Comparison of ENCODE assay signal across 16 cellular contexts in genomic region chr5:71986101-71986500, GRCh38.
DNase-seq lines count a peak whose midpoint lies in the region; ATAC-seq and TF ChIP-seq lines count a peak whose summit lies in the region.
"Had no signal": no experiment of that assay in that cellular context is flagged by ENCODE, and none has a peak within 500 bp of the region (broad histone marks: within the 10 kb centered on the region; RNA-seq: fewer than 3 reads in every experiment).

No MANE protein-coding gene starts in this region.

- no peak overlapping the region for H2AFZ ChIP-seq in PC-3 (ENCODE audit: low read length)

- H3K27me3 ChIP-seq in adipocyte (replicated peaks; ENCODE audit: control insufficient read depth, insufficient read depth, low read length) (no peaks in the 10 kb centered on the region), PC-3 (ENCODE audit: low read length) (no peaks in the 10 kb centered on the region), gastrocnemius medialis (no peaks in the 10 kb centered on the region)
- H3K27me3 ChIP-seq: BLaER1 had no signal

- H3K4me3 ChIP-seq in adipocyte (ENCODE audit: low read length) (no peak overlapping the region), PC-3 (ENCODE audit: low read length) (no peak overlapping the region), gastrocnemius medialis (no peak overlapping the region)
- H3K4me3 ChIP-seq: BLaER1, K562 had no signal

- CTCF ChIA-PET in PC-3 (lab: Charles Lee) = no interaction called here

- no peak for TF ChIP-seq CTCF in PC-3 (conservative IDR thresholded peaks at IDR 0.05; ENCODE audit: low read depth, low read length)
- TF ChIP-seq CTCF in gastrocnemius medialis (IDR thresholded peaks at IDR 0.05 in 4 of 5, conservative IDR thresholded peaks at IDR 0.05 in 1 of 5) = no peak

- intact Hi-C loops in PC-3 (cut with micrococcal nuclease) = no loop called here
- intact Hi-C loops in gastrocnemius medialis (cut with DNase I; ENCODE audit: low total_unique reads) = no loop called here

- no peak for TF ChIP-seq POLR2A in gastrocnemius medialis (IDR thresholded peaks at IDR 0.05)

- H3K79me2 ChIP-seq in PC-3 (ENCODE audit: low read length) = no peaks in the 10 kb centered on the region

- no peaks in the 10 kb centered on the region for H3K4me1 ChIP-seq in adipocyte (ENCODE audit: control insufficient read depth, insufficient read depth, low read length)
- peaks cover 3% of the 10 kb centered on the region; the same call in 1 of the 2 replicates for H3K4me1 ChIP-seq in PC-3 (ENCODE audit: insufficient read depth, low read length)
- no peaks in the 10 kb centered on the region for H3K4me1 ChIP-seq in gastrocnemius medialis
- H3K4me1 ChIP-seq: BLaER1 had no signal

- H3K27ac ChIP-seq in PC-3 (ENCODE audit: low read length) = no peak overlapping the region
- no peak overlapping the region for H3K27ac ChIP-seq in gastrocnemius medialis
- H3K27ac ChIP-seq: BLaER1 had no signal

- no peaks in the 10 kb centered on the region for H3F3A ChIP-seq in PC-3 (ENCODE audit: low read length, unreplicated experiment)

- H3K9me3 ChIP-seq in adipocyte (ENCODE audit: control insufficient read depth, low read length) (peaks cover 18% of the 10 kb centered on the region), PC-3 (ENCODE audit: low read length) (no peaks in the 10 kb centered on the region), gastrocnemius medialis (no peaks in the 10 kb centered on the region)

- no TSS peak for BruUV-seq in PC-3 (replicated peaks; lab: Mats Ljungman, UMichigan)

- in situ Hi-C loops in gastrocnemius medialis (cut with MboI; ENCODE audit: low sequenced_read_pairs in 4 of 4) = no loop called here

- DNase-seq in EL = peak; percentile 17
- DNase-seq in adipocyte (ENCODE audit: low read depth) = peak; percentile 71
- DNase-seq in fibroblast of gingiva (ENCODE audit: low read depth) = peak; percentile 5
- no peak for DNase-seq in PC-3
- no peak for DNase-seq in gastrocnemius medialis
- DNase-seq: CD4-positive, alpha-beta memory T cell; DMS79 treated with DMSO at 0.1 percent for 48 hours; GOT3; H7; HFFc6; IMR-90 had no signal

- H4K20me1 ChIP-seq in PC-3 (ENCODE audit: low read length) = no peaks in the 10 kb centered on the region
- H4K20me1 ChIP-seq: BLaER1 had no signal

- H3K9me2 ChIP-seq in PC-3 (replicated peaks; ENCODE audit: low read length) = no peaks in the 10 kb centered on the region

- H3K4me2 ChIP-seq in PC-3 (ENCODE audit: low read length) = no peak overlapping the region
- H3K4me2 ChIP-seq: BLaER1 had no signal

- no peak overlapping the region for H3K9ac ChIP-seq in adipocyte (ENCODE audit: low read length)
- no peak overlapping the region for H3K9ac ChIP-seq in PC-3 (ENCODE audit: low read length)
- H3K9ac ChIP-seq: BLaER1 had no signal

- ATAC-seq in PC-3 (no peak), gastrocnemius medialis (no peak), GM21367 (IDR thresholded peaks at IDR 0.05; ENCODE audit: unreplicated experiment) (no peak), HG02970 (IDR thresholded peaks at IDR 0.05; ENCODE audit: low FRiP score, unreplicated experiment) (no peak)
- ATAC-seq: HCT116, K562 had no signal

- no peaks in the 10 kb centered on the region for H3K36me3 ChIP-seq in adipocyte (ENCODE audit: control insufficient read depth, insufficient read depth, low read length, severe bottlenecking)
- no peaks in the 10 kb centered on the region for H3K36me3 ChIP-seq in PC-3 (ENCODE audit: low read depth, low read length)
- no peaks in the 10 kb centered on the region for H3K36me3 ChIP-seq in gastrocnemius medialis
- H3K36me3 ChIP-seq: BLaER1 had no signal

- POLR2A ChIA-PET in PC-3 (lab: Charles Lee; ENCODE audit: unreplicated experiment) = no interaction called here

Comparison
In these comparisons a context has a peak if more than half of its experiments do, and no peak if none do; other contexts are left out.
1. DNase-seq: peak in EL (single experiment), adipocyte (single experiment) and fibroblast of gingiva (single experiment); none in PC-3 (single experiment) and gastrocnemius medialis (0 of 2).